In the genomic region with DNA sequence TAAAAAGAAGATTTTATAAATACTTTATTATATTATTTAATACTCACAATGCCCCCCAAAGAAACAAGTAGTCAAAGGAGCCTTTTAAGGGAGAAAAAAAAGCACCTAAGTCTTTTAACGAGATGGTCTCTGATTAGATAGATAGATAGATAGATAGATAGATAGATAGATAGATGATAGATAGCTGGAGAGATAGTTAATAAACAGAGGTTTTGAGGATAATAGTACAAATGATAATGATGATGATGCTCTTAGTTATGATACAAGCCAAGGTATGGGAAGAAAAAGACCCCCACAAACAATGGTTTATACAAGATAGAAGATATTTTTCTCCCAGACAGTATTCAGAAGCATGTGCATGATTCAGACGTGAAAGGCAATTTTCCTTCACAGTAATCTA, we compare ENCODE assay signal across 7 cellular contexts.
"Had no signal": no experiment of that assay in that cellular context is flagged by ENCODE, and none has a peak within 500 bp of the region (broad histone marks: within the 10 kb centered on the region; RNA-seq: fewer than 3 reads in every experiment).

No MANE protein-coding gene starts in this region.

- H3K4me3 ChIP-seq: GM23338 had no signal

- H2AFZ ChIP-seq: GM23338 had no signal

- H3K4me2 ChIP-seq: GM23338, KMS-11 had no signal

- DNase-seq: H9, HCEC 1CT, HFFc6, IMR-90, KBM-7 had no signal

- H3K9ac ChIP-seq: KMS-11 had no signal

- H3K27ac ChIP-seq: KMS-11 had no signal

- ATAC-seq: GM23338 had no signal
